Comparison of ENCODE assay signal across 1 cellular context in genomic region chr6:96923871-96924493, GRCh38.
TF ChIP-seq lines count a peak whose summit lies in the region.

No MANE protein-coding gene starts in this region.

TF ChIP-seq in HepG2, 621 proteins besides CTCF, POLR2A, EP300 and RAD21 (continued from another document and continues in another):
- TF ChIP-seq THRA (CRISPR knock-in tag; IDR thresholded peaks at IDR 0.05; ENCODE audit: borderline replicate concordance) (no peak), CHD2 (IDR thresholded peaks at IDR 0.05; ENCODE audit: low read depth, low read length) (no peak), IKZF5 (CRISPR knock-in tag; IDR thresholded peaks at IDR 0.05) (no peak), KDM1A (CRISPR knock-in tag; IDR thresholded peaks at IDR 0.05) (no peak), MXD1 (CRISPR knock-in tag; IDR thresholded peaks at IDR 0.05) (no peak), ZBTB37 (CRISPR knock-in tag; IDR thresholded peaks at IDR 0.05) (no peak), TCF7 (IDR thresholded peaks at IDR 0.05; ENCODE audit: low read depth) (no peak), ZNF34 (CRISPR knock-in tag; IDR thresholded peaks at IDR 0.05; ENCODE audit: borderline replicate concordance) (no peak), ATAD3A (CRISPR knock-in tag; IDR thresholded peaks at IDR 0.05) (no peak), RBM39 (IDR thresholded peaks at IDR 0.05; ENCODE audit: low read depth, low read length, poor library complexity, severe bottlenecking) (no peak), ZNF280B (CRISPR knock-in tag; IDR thresholded peaks at IDR 0.05; ENCODE audit: borderline replicate concordance) (no peak), ZNF891 (CRISPR knock-in tag; IDR thresholded peaks at IDR 0.05) (no peak), ZHX1 (CRISPR knock-in tag; IDR thresholded peaks at IDR 0.05; ENCODE audit: low read depth) (no peak), ZNF839 (CRISPR knock-in tag; IDR thresholded peaks at IDR 0.05; ENCODE audit: borderline replicate concordance) (no peak), SP5 (CRISPR knock-in tag; IDR thresholded peaks at IDR 0.05; ENCODE audit: borderline replicate concordance, low read depth) (no peak), RAD51 (IDR thresholded peaks at IDR 0.05; ENCODE audit: borderline replicate concordance) (no peak), HNRNPK (IDR thresholded peaks at IDR 0.05; ENCODE audit: low read depth, low read length, poor library complexity, severe bottlenecking) (no peak), ZNF709 (CRISPR knock-in tag; IDR thresholded peaks at IDR 0.05) (no peak), ZBTB1 (CRISPR knock-in tag; IDR thresholded peaks at IDR 0.05; ENCODE audit: borderline replicate concordance) (no peak), KDM4B (CRISPR knock-in tag; IDR thresholded peaks at IDR 0.05) (no peak), TCF7L2 (IDR thresholded peaks at IDR 0.05; ENCODE audit: low read depth, low read length) (no peak), ARNT (IDR thresholded peaks at IDR 0.05) (no peak), TBL1XR1 (IDR thresholded peaks at IDR 0.05; ENCODE audit: borderline replicate concordance, low read length, partially characterized antibody) (no peak), ZNF260 (CRISPR knock-in tag; IDR thresholded peaks at IDR 0.05; ENCODE audit: borderline replicate concordance, low read depth) (no peak), ZBTB25 (CRISPR knock-in tag; IDR thresholded peaks at IDR 0.05) (0 out of 2 replicates have a peak, but pooled peaks have one; percentile 21), XRCC5 (optimal IDR thresholded peaks at IDR 0.05; ENCODE audit: low read length) (no peak), ZMAT5 (CRISPR knock-in tag; IDR thresholded peaks at IDR 0.05; ENCODE audit: borderline replicate concordance, low read depth) (no peak), REST (IDR thresholded peaks at IDR 0.05; ENCODE audit: borderline replicate concordance in 1 of 2, low read depth in 1 of 2, low read length in 2 of 2) (no peak), TEAD3 (CRISPR knock-in tag; optimal IDR thresholded peaks at IDR 0.05; ENCODE audit: borderline replicate concordance) (peak; percentile 10), RBFOX2 (IDR thresholded peaks at IDR 0.05; ENCODE audit: low read depth, low read length) (peak; percentile 79), SUZ12 (IDR thresholded peaks at IDR 0.05; ENCODE audit: low read depth, low read length) (no peak), ZUFSP (CRISPR knock-in tag; IDR thresholded peaks at IDR 0.05; ENCODE audit: borderline replicate concordance) (no peak), JUN (CRISPR knock-in tag; IDR thresholded peaks at IDR 0.05) (no peak), ZFX (CRISPR knock-in tag; IDR thresholded peaks at IDR 0.05; ENCODE audit: low read depth) (peak; percentile 64), ZNF230 (CRISPR knock-in tag; IDR thresholded peaks at IDR 0.05) (no peak), ZNF816 (CRISPR knock-in tag; IDR thresholded peaks at IDR 0.05; ENCODE audit: borderline replicate concordance) (no peak), HNF1A (IDR thresholded peaks at IDR 0.05; ENCODE audit: low read depth) (no peak), HNF1A (CRISPR knock-in tag; IDR thresholded peaks at IDR 0.05; ENCODE audit: borderline replicate concordance) (peak; percentile 41; the same call in 1 of the 2 replicates)
